In the genomic region with DNA sequence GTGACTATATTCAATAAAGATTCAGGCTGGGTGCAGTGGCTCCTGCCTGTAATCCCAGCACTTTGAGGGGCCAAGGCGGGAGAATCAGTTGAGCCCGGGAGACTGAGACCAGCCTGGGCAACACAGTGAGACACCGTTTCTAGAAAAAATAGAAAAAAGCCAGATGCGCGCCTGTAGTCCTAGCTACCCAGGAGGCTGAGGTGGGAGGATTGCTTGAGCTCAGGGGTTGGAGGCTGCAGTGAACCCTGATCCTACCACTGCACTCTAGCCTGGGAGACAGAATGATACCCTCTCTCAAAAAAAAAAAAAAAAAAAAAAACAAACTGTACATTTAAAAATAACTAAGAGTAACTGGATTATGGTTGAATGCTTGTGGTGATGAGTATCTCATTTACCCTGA, we compare ENCODE assay signal across 1 cellular context.
TF ChIP-seq lines count a peak whose summit lies in the region.

No MANE protein-coding gene starts in this region.

TF ChIP-seq in IMR-90, 13 proteins besides CTCF, POLR2A, EP300 and RAD21 (continued from another document):
- TF ChIP-seq FOS (IDR thresholded peaks at IDR 0.05; ENCODE audit: low read depth, low read length): no peak
- no peak for TF ChIP-seq CHD1 (IDR thresholded peaks at IDR 0.05; ENCODE audit: low read depth, low read length)
- TF ChIP-seq RCOR1 (IDR thresholded peaks at IDR 0.05; ENCODE audit: insufficient replicate concordance, low read length): no peak
- TF ChIP-seq BHLHE40 (IDR thresholded peaks at IDR 0.05; ENCODE audit: low read depth, low read length): no peak
- no peak for TF ChIP-seq MAFK (IDR thresholded peaks at IDR 0.05; ENCODE audit: low read depth, low read length)
- TF ChIP-seq MXI1 (IDR thresholded peaks at IDR 0.05; ENCODE audit: borderline replicate concordance, low read depth, low read length): no peak
- no peak for TF ChIP-seq MAZ (IDR thresholded peaks at IDR 0.05; ENCODE audit: borderline replicate concordance, low read depth, low read length)
- no peak for TF ChIP-seq CEBPB (IDR thresholded peaks at IDR 0.05; ENCODE audit: low read depth, low read length)
- no peak for TF ChIP-seq NFE2L2 (IDR thresholded peaks at IDR 0.05; ENCODE audit: low read depth, low read length)
